Comparison of ENCODE assay signal across 6 cellular contexts in genomic region chr19:10289167-10289835, GRCh38. TPM values are rescaled to one million over a fixed set of nuclear protein-coding genes. Genes with fewer than 3 reads are reported as not detected.
DNase-seq lines count a peak whose midpoint lies in the region; ATAC-seq and TF ChIP-seq lines count a peak whose summit lies in the region.

No MANE protein-coding gene starts in this region.

- H3K27ac Mint-ChIP-seq in T-helper 1 cell treated with Interleukin-12 subunit alpha and Interleukin-12 subunit beta and Interleukin-4 antibody, amounts not matched to agents 30 μg/mL and 1 μg/mL, for 36 hours, result peak overlapping the region; percentile 15

- H3K4me1 Mint-ChIP-seq in T-helper 1 cell treated with Interleukin-12 subunit alpha and Interleukin-12 subunit beta and Interleukin-4 antibody, amounts not matched to agents 30 μg/mL and 1 μg/mL, for 36 hours (ENCODE audit: low read depth), result peaks cover 57% of the 10 kb centered on the region

- H3K36me3 ChIP-seq in cardiac muscle cell (no peaks in the 10 kb centered on the region), rectal smooth muscle tissue (ENCODE audit: control insufficient read depth, insufficient read depth, low read length) (peaks cover 3% of the 10 kb centered on the region)

- H3K4me3 ChIP-seq in cardiac muscle cell (peak overlapping the region; percentile 50), dorsolateral prefrontal cortex (peak overlapping the region in 57 of 59 donors; percentile 30 to 72 (median 56)), rectal smooth muscle tissue (ENCODE audit: low read length) (peak overlapping the region; percentile 62)

- no peak for TF ChIP-seq CTCF in cardiac muscle cell (IDR thresholded peaks at IDR 0.05; ENCODE audit: low read depth, low read length)
- TF ChIP-seq CTCF in dorsolateral prefrontal cortex (IDR thresholded peaks at IDR 0.05 in 54 of 56, conservative IDR thresholded peaks at IDR 0.05 in 2 of 56; ENCODE audit: low read depth in 1 of 56, partially characterized antibody in 56 of 56), result no peak

- no peak overlapping the region for H3K27ac ChIP-seq in cardiac muscle cell
- peak overlapping the region in 29 of 59 donors; percentile 14 to 86 (median 64) for H3K27ac ChIP-seq in dorsolateral prefrontal cortex
- H3K27ac ChIP-seq in rectal smooth muscle tissue (ENCODE audit: low read depth, low read length), result no peak overlapping the region

- H3K36me3 Mint-ChIP-seq in T-helper 1 cell treated with Interleukin-12 subunit alpha and Interleukin-12 subunit beta and Interleukin-4 antibody, amounts not matched to agents 30 μg/mL and 1 μg/mL, for 36 hours (ENCODE audit: low read depth), result peaks cover 20% of the 10 kb centered on the region

- no peaks in the 10 kb centered on the region for H3K9me3 Mint-ChIP-seq in T-helper 1 cell treated with Interleukin-12 subunit alpha and Interleukin-12 subunit beta and Interleukin-4 antibody, amounts not matched to agents 30 μg/mL and 1 μg/mL, for 36 hours

- DNase-seq in cardiac muscle cell (ENCODE audit: low read depth in 1 of 2, low spot score in 1 of 2) (peak; percentile 58 to 77), Right ventricle myocardium superior (no peak), dorsolateral prefrontal cortex (peak in 4 of 10 donors; percentile 46 to 72 (median 64))

- peak overlapping the region; percentile 66 for H3K4me3 Mint-ChIP-seq in T-helper 1 cell treated with Interleukin-12 subunit alpha and Interleukin-12 subunit beta and Interleukin-4 antibody, amounts not matched to agents 30 μg/mL and 1 μg/mL, for 36 hours

- no peaks in the 10 kb centered on the region for H3K9me3 ChIP-seq in cardiac muscle cell (ENCODE audit: low read depth)

- H3K27me3 ChIP-seq in cardiac muscle cell (peaks cover 73% of the 10 kb centered on the region), dorsolateral prefrontal cortex (peaks cover 0 to 78% (median 66%) of the 10 kb centered on the region in 45 donors), rectal smooth muscle tissue (ENCODE audit: control insufficient read depth, insufficient read depth, low read length) (peaks cover 57% of the 10 kb centered on the region)

- intact Hi-C loops in Right ventricle myocardium superior (cut with DNase I), result no loop called here
- intact Hi-C loops in dorsolateral prefrontal cortex (cut with DNase I), result no loop called here

- peaks cover 65% of the 10 kb centered on the region for H3K27me3 Mint-ChIP-seq in T-helper 1 cell treated with Interleukin-12 subunit alpha and Interleukin-12 subunit beta and Interleukin-4 antibody, amounts not matched to agents 30 μg/mL and 1 μg/mL, for 36 hours (ENCODE audit: low read depth)

- H3K4me1 ChIP-seq in cardiac muscle cell (ENCODE audit: low read depth), result no peaks in the 10 kb centered on the region
- H3K4me1 ChIP-seq in rectal smooth muscle tissue (ENCODE audit: control insufficient read depth, insufficient read depth, low read length), result peaks cover 13% of the 10 kb centered on the region

- ATAC-seq in Right ventricle myocardium superior (ENCODE audit: poor library complexity), result no peak
- ATAC-seq in HG02571 (IDR thresholded peaks at IDR 0.05; ENCODE audit: unreplicated experiment), result no peak

- H3K9ac ChIP-seq in rectal smooth muscle tissue (ENCODE audit: low read length), result no peak overlapping the region

RNA-seq across cellular contexts. Expression of gene ICAM5, which starts 0.5 kb away (rescaled TPM):
- total RNA-seq in cardiac muscle cell (22.9 and 53.0 TPM in 2 replicates), Right ventricle myocardium superior (0.11 TPM), dorsolateral prefrontal cortex (100 to 1,000 TPM in 1 of 120 experiments, 10 to 100 TPM in 119; 21.8 to 112 (median 61.0) TPM)
- 21.0 and 31.9 TPM in 2 replicates for polyA plus RNA-seq in cardiac muscle cell

RNA-seq across cellular contexts. Expression of gene ICAM4, which starts 2.5 kb away (rescaled TPM):
- total RNA-seq in cardiac muscle cell, result 21.8 and 23.4 TPM in 2 replicates
- polyA plus RNA-seq in cardiac muscle cell, result 19.0 and 24.0 TPM in 2 replicates
- 0.46 TPM for total RNA-seq in Right ventricle myocardium superior
- 1 to 10 TPM in 1 of 120 experiments, under 1 TPM in 9, not detected in 110; 0.38 to 1.1 (median 0.51) TPM for total RNA-seq in dorsolateral prefrontal cortex

RNA-seq across cellular contexts. Expression of gene ICAM1, which starts 18.4 kb away (rescaled TPM):
- total RNA-seq in cardiac muscle cell (0.18 and 0.57 TPM in 2 replicates), Right ventricle myocardium superior (6.4 TPM), dorsolateral prefrontal cortex (10 to 100 TPM in 28 of 120 experiments, 1 to 10 TPM in 92; 1.5 to 66.9 (median 5.3) TPM)
- 0.50 and 0.77 TPM in 2 replicates for polyA plus RNA-seq in cardiac muscle cell

RNA-seq across cellular contexts. Expression of gene ZGLP1, which starts 20.3 kb away (rescaled TPM):
- total RNA-seq in cardiac muscle cell, result 4.1 and 9.3 TPM in 2 replicates
- polyA plus RNA-seq in cardiac muscle cell, result 6.2 and 12.2 TPM in 2 replicates
- total RNA-seq in Right ventricle myocardium superior, result 0.91 TPM
- 10 to 100 TPM in 99 of 120 experiments, 1 to 10 TPM in 21; 4.6 to 30.9 (median 13.3) TPM for total RNA-seq in dorsolateral prefrontal cortex

RNA-seq across cellular contexts. Expression of gene FDX2, which starts 26.5 kb away (rescaled TPM):
- total RNA-seq in cardiac muscle cell (28.9 and 42.9 TPM in 2 replicates), Right ventricle myocardium superior (19.8 TPM), dorsolateral prefrontal cortex (10 to 100 TPM; 29.3 to 73.6 (median 49.2) TPM)
- polyA plus RNA-seq in cardiac muscle cell, result 40.9 and 70.9 TPM in 2 replicates

Comparison
In these comparisons a context has a peak if more than half of its experiments do, and no peak if none do; other contexts are left out.
1. RNA of gene ICAM5, which starts 0.5 kb away (total RNA-seq): 21.8 to 112 TPM in dorsolateral prefrontal cortex and 22.9 to 53.0 TPM in cardiac muscle cell; 0.11 TPM in Right ventricle myocardium superior (single experiment); every median in the first group is over 10 times any median in the second.
2. RNA of gene ICAM4, which starts 2.5 kb away (total RNA-seq): 21.8 to 23.4 TPM in cardiac muscle cell; 0.46 TPM in Right ventricle myocardium superior (single experiment) and 0.38 to 1.1 TPM in dorsolateral prefrontal cortex; every median in the first group is over 10 times any median in the second.
3. Peak in every context shown above with its lines, with median percentiles within 50 percentile points of each other: H3K4me3 ChIP-seq.